In genomic region chr11:86197448-86197847, GRCh38 we compare ENCODE assay signal across 13 cellular contexts.
"Had no signal": no experiment of that assay in that cellular context is flagged by ENCODE, and none has a peak within 500 bp of the region (broad histone marks: within the 10 kb centered on the region; RNA-seq: fewer than 3 reads in every experiment).

No MANE protein-coding gene starts in this region.

- H3K27ac ChIP-seq: brain microvascular endothelial cell, left lung, stomach, thoracic aorta, upper lobe of right lung had no signal

- H3K36me3 ChIP-seq: brain microvascular endothelial cell, left lung, stomach, thoracic aorta, upper lobe of right lung had no signal

- H3K27me3 ChIP-seq: brain microvascular endothelial cell, left lung, stomach, upper lobe of right lung had no signal

- H3K4me3 ChIP-seq: left lung, stomach, thoracic aorta, upper lobe of right lung had no signal

- DNase-seq: activated CD4-positive, alpha-beta T cell treated with anti-CD3 and anti-CD28 coated beads, Interleukin-2, amount 10 ng/mL, durations not matched to agents 7 days and 5 days; activated CD8-positive, alpha-beta memory T cell treated with anti-CD3 and anti-CD28 coated beads, Interleukin-2, amount 50 U/mL, for 48 hours; activated naive CD8-positive, alpha-beta T cell treated with anti-CD3 and anti-CD28 coated beads for 36 hours; brain microvascular endothelial cell; effector memory CD8-positive, alpha-beta T cell; kidney; left lung; natural killer cell; stimulated activated CD4-positive, alpha-beta T cell treated with anti-CD3 and anti-CD28 coated beads, Interleukin-12 subunit alpha, Interleukin-12 subunit beta, amount 100 ng/mL, for 4 hours; stimulated activated CD4-positive, alpha-beta T cell treated with anti-CD3 and anti-CD28 coated beads, Interleukin-2, amount 100 ng/mL, for 24 hours; stomach; upper lobe of right lung had no signal

- H3K9me3 ChIP-seq: left lung, stomach, thoracic aorta, upper lobe of right lung had no signal
